ENCODE assay signal across 8 cellular contexts in genomic region chr2:205683179-205683978, GRCh38. TPM values are rescaled to one million over a fixed set of nuclear protein-coding genes. Genes with fewer than 3 reads are reported as not detected.
DNase-seq lines count a peak whose midpoint lies in the region; ATAC-seq and TF ChIP-seq lines count a peak whose summit lies in the region.

No MANE protein-coding gene starts in this region.

- no peak for DNase-seq in CD8-positive, alpha-beta T cell
- DNase-seq in neural crest cell (ENCODE audit: low read depth, low spot score): no peak
- no peak for DNase-seq in epidermal melanocyte (ENCODE audit: insufficient read length, low spot score)

- H3K36me3 ChIP-seq in CD8-positive, alpha-beta T cell (ENCODE audit: insufficient read depth, low read length): no peaks in the 10 kb centered on the region
- no peaks in the 10 kb centered on the region for H3K36me3 ChIP-seq in OCI-LY1 (ENCODE audit: insufficient read depth, low read length)
- H3K36me3 ChIP-seq in endocrine pancreas (ENCODE audit: control insufficient read depth, insufficient read depth, low read length): no peaks in the 10 kb centered on the region

- intact Hi-C loops in CD8-positive, alpha-beta T cell (cut with DNase I, micrococcal nuclease): loop anchor here in 1 of 2 experiments (5.0 kb wide), 1 partner anchor 1576 kb away; no protein-coding TSS in a partner anchor

- peaks cover 64% of the 10 kb centered on the region for H3K27me3 Mint-ChIP-seq in CD8-positive, alpha-beta T cell (ENCODE audit: low read depth)
- peaks cover 52% of the 10 kb centered on the region for H3K27me3 Mint-ChIP-seq in neural crest cell (ENCODE audit: low read depth)

- no peak overlapping the region for H2AFZ ChIP-seq in OCI-LY1 (ENCODE audit: low read length)

- CTCF ChIA-PET in CD8-positive, alpha-beta T cell (lab: Charles Lee): interaction anchor here (1.2 kb wide), 1 partner anchor 8 kb away, joined by 3 read pairs; no protein-coding TSS in a partner anchor

- H3K27ac ChIP-seq in CD8-positive, alpha-beta T cell (ENCODE audit: low read depth, low read length): no peak overlapping the region
- no peak overlapping the region for H3K27ac ChIP-seq in OCI-LY1 (ENCODE audit: low read depth, low read length, poor library complexity, severe bottlenecking)

- H3K79me2 ChIP-seq in OCI-LY1 (ENCODE audit: insufficient read depth, low read length): no peaks in the 10 kb centered on the region

- TF ChIP-seq CTCF in CD8-positive, alpha-beta T cell (IDR thresholded peaks at IDR 0.05): no peak
- TF ChIP-seq CTCF in OCI-LY1 (IDR thresholded peaks at IDR 0.05; ENCODE audit: low read length) (no peak), neural crest cell (conservative IDR thresholded peaks at IDR 0.05) (no peak)

- no peaks in the 10 kb centered on the region for H3K9me3 Mint-ChIP-seq in CD8-positive, alpha-beta T cell
- H3K9me3 Mint-ChIP-seq in neural crest cell: no peaks in the 10 kb centered on the region

- peaks cover 22% of the 10 kb centered on the region for H3K27me3 ChIP-seq in CD8-positive, alpha-beta T cell (ENCODE audit: insufficient read depth, low read length)
- no peaks in the 10 kb centered on the region for H3K27me3 ChIP-seq in OCI-LY1 (ENCODE audit: insufficient read depth, low read length)
- H3K27me3 ChIP-seq in endocrine pancreas (ENCODE audit: control insufficient read depth, insufficient read depth, low read length): no peaks in the 10 kb centered on the region

- no peak for ATAC-seq in CD8-positive, alpha-beta T cell
- ATAC-seq in HG03159 (IDR thresholded peaks at IDR 0.05; ENCODE audit: unreplicated experiment) (no peak), HG02884 (IDR thresholded peaks at IDR 0.05; ENCODE audit: unreplicated experiment) (no peak), HG03025 (IDR thresholded peaks at IDR 0.05; ENCODE audit: low FRiP score, unreplicated experiment) (no peak)

- H3K27ac Mint-ChIP-seq in CD8-positive, alpha-beta T cell: no peak overlapping the region
- peak overlapping the region; percentile 60 for H3K27ac Mint-ChIP-seq in neural crest cell (ENCODE audit: unreplicated experiment)

- no peaks in the 10 kb centered on the region for H3K9me2 ChIP-seq in OCI-LY1 (ENCODE audit: low read depth, low read length)

- H3K9ac ChIP-seq in OCI-LY1 (ENCODE audit: low read length) (peak overlapping the region; percentile 63), endocrine pancreas (ENCODE audit: control insufficient read depth, insufficient read depth, low read length) (no peak overlapping the region)

- H3K36me3 Mint-ChIP-seq in CD8-positive, alpha-beta T cell: no peaks in the 10 kb centered on the region
- H3K36me3 Mint-ChIP-seq in neural crest cell (ENCODE audit: low read depth): no peaks in the 10 kb centered on the region

- peaks cover 15% of the 10 kb centered on the region for H3K4me1 ChIP-seq in CD8-positive, alpha-beta T cell (ENCODE audit: insufficient read depth, low read length)
- H3K4me1 ChIP-seq in OCI-LY1 (ENCODE audit: insufficient read depth, low read length, severe bottlenecking) (peaks cover 33% of the 10 kb centered on the region), endocrine pancreas (ENCODE audit: control insufficient read depth, insufficient read depth, low read length) (no peaks in the 10 kb centered on the region)

- H3F3A ChIP-seq in OCI-LY1 (ENCODE audit: insufficient read depth, low read length): no peaks in the 10 kb centered on the region

- H3K4me3 ChIP-seq in CD8-positive, alpha-beta T cell (ENCODE audit: low read depth, low read length): no peak overlapping the region
- H3K4me3 ChIP-seq in OCI-LY1 (ENCODE audit: low read depth, low read length, poor library complexity, severe bottlenecking) (peak overlapping the region; percentile 72), endocrine pancreas (ENCODE audit: control insufficient read depth, insufficient read depth, low read length) (peak overlapping the region; percentile 47)

- peaks cover 33% of the 10 kb centered on the region for H3K4me1 Mint-ChIP-seq in CD8-positive, alpha-beta T cell (ENCODE audit: low read depth)
- peaks cover 69% of the 10 kb centered on the region for H3K4me1 Mint-ChIP-seq in neural crest cell

- peak overlapping the region; percentile 55 for H3K4me3 Mint-ChIP-seq in CD8-positive, alpha-beta T cell
- peak overlapping the region; percentile 96 for H3K4me3 Mint-ChIP-seq in neural crest cell

- H3K4me2 ChIP-seq in OCI-LY1 (ENCODE audit: low read length): peak overlapping the region; percentile 70

- no peaks in the 10 kb centered on the region for H3K9me3 ChIP-seq in CD8-positive, alpha-beta T cell (ENCODE audit: low read length)
- H3K9me3 ChIP-seq in OCI-LY1 (ENCODE audit: low read length) (no peaks in the 10 kb centered on the region), endocrine pancreas (ENCODE audit: control insufficient read depth, low read length) (no peaks in the 10 kb centered on the region)

- POLR2A ChIA-PET in CD8-positive, alpha-beta T cell (lab: Charles Lee): no interaction called here

- no peaks in the 10 kb centered on the region for H4K20me1 ChIP-seq in OCI-LY1 (ENCODE audit: insufficient read depth, low read length)

RNA-seq across cellular contexts. Expression of gene NRP2, which starts 1.1 kb away (rescaled TPM):
- not detected for total RNA-seq in CD8-positive, alpha-beta T cell
- 90.3 and 93.5 TPM in 2 replicates for total RNA-seq in neural crest cell

Comparison
In these comparisons a context has a peak if more than half of its experiments do, and no peak if none do; other contexts are left out.
1. RNA of gene NRP2, which starts 1.1 kb away (total RNA-seq): 90.3 to 93.5 TPM in neural crest cell; not detected in CD8-positive, alpha-beta T cell; every median in the first group is over 10 times any median in the second.